15 cellular contexts compared by ENCODE assay signal in the genomic region with DNA sequence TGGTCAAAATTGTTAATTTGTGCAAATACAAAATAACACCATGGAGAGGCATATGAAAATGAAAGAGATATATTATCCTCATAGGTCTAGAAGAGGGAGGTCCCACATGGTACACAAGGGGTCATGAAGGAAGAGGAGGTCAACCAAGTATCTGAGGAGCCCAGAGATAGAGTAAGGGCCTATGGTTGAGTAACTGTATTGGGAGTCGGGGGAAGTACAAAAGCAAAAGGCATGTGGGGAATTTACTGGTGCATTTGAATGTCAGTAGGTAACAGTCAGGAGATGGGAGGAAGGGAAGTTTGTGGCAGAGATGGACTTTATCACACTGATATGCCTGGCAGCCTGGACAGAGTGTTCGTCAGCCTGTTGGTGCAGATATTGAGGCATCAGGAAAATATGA.
DNase-seq lines count a peak whose midpoint lies in the region; ATAC-seq and TF ChIP-seq lines count a peak whose summit lies in the region.
"Had no signal": no experiment of that assay in that cellular context is flagged by ENCODE, and none has a peak within 500 bp of the region (broad histone marks: within the 10 kb centered on the region; RNA-seq: fewer than 3 reads in every experiment).

No MANE protein-coding gene starts in this region.

- peaks cover 20% of the 10 kb centered on the region for H3K4me1 Mint-ChIP-seq in GM23338
- no peaks in the 10 kb centered on the region for H3K4me1 Mint-ChIP-seq in endodermal cell
- no peaks in the 10 kb centered on the region for H3K4me1 Mint-ChIP-seq in Calu3 (ENCODE audit: low read depth, unreplicated experiment)
- H3K4me1 Mint-ChIP-seq in endothelial cell (ENCODE audit: unreplicated experiment), result no peaks in the 10 kb centered on the region
- H3K4me1 Mint-ChIP-seq: CD8-positive, alpha-beta memory T cell had no signal

- H3K27me3 Mint-ChIP-seq in GM23338 (ENCODE audit: insufficient read depth, low read depth, poor library complexity), result peaks cover 3% of the 10 kb centered on the region
- no peaks in the 10 kb centered on the region for H3K27me3 Mint-ChIP-seq in endodermal cell (ENCODE audit: insufficient read depth)
- no peaks in the 10 kb centered on the region for H3K27me3 Mint-ChIP-seq in Calu3 (ENCODE audit: unreplicated experiment)
- peaks cover under 1% of the 10 kb centered on the region for H3K27me3 Mint-ChIP-seq in endothelial cell (ENCODE audit: unreplicated experiment)

- 61% methylated on average over 2 of the region's 2 CpGs for WGBS in HUES64
- WGBS in endodermal cell (ENCODE audit: insufficient coverage in 1 of 2, insufficient read length in 1 of 2), 2 experiments, result 20 to 86% methylated on average over 1 to 2 of the region's 2 CpGs

- H3K4me1 ChIP-seq in GM23338 (ENCODE audit: insufficient read depth) (peaks cover 30% of the 10 kb centered on the region; the same call in 1 of the 2 replicates), HUES64 (ENCODE audit: insufficient read depth, low read length) (peaks cover 15% of the 10 kb centered on the region), endodermal cell (ENCODE audit: control insufficient read depth, insufficient read depth, low read length) (no peaks in the 10 kb centered on the region)
- H3K4me1 ChIP-seq: BLaER1, Caco-2 had no signal

- H3K9me2 ChIP-seq in GM23338 (ENCODE audit: insufficient read depth), result peaks cover under 1% of the 10 kb centered on the region

- no peak overlapping the region for H3K9ac ChIP-seq in HUES64 (ENCODE audit: low read depth, low read length)
- H3K9ac ChIP-seq in endodermal cell (ENCODE audit: extremely low read depth, low read length, poor library complexity, severe bottlenecking), result no peak overlapping the region
- H3K9ac ChIP-seq: BLaER1 had no signal

- H3K4me2 ChIP-seq in GM23338, result peak overlapping the region; percentile 49
- H3K4me2 ChIP-seq: BLaER1 had no signal

- peak overlapping the region; percentile 5 for H3K27ac ChIP-seq in GM23338 (ENCODE audit: low read depth)
- H3K27ac ChIP-seq in HUES64 (ENCODE audit: low read depth, low read length), result peak overlapping the region; percentile 33; the same call in 1 of the 2 replicates
- H3K27ac ChIP-seq in endodermal cell (ENCODE audit: low read depth, low read length), result no peak overlapping the region
- H3K27ac ChIP-seq: BLaER1 had no signal

- H3K27ac Mint-ChIP-seq in GM23338 (peak overlapping the region; percentile 19; the same call in 1 of the 2 replicates), endodermal cell (no peak overlapping the region), Calu3 (ENCODE audit: unreplicated experiment) (no peak overlapping the region), endothelial cell (ENCODE audit: unreplicated experiment) (no peak overlapping the region)
- H3K27ac Mint-ChIP-seq: CD8-positive, alpha-beta memory T cell had no signal

- H3K27me3 ChIP-seq in GM23338 (ENCODE audit: insufficient read depth), result no peaks in the 10 kb centered on the region
- H3K27me3 ChIP-seq in HUES64 (ENCODE audit: insufficient read depth, low read length), result no peaks in the 10 kb centered on the region
- H3K27me3 ChIP-seq in endodermal cell (ENCODE audit: control insufficient read depth, insufficient read depth, low read length, poor library complexity, severe bottlenecking), result no peaks in the 10 kb centered on the region
- H3K27me3 ChIP-seq: BLaER1 had no signal

- H3K9me3 ChIP-seq in HUES64 (ENCODE audit: insufficient read depth, low read depth, low read length), result 0 out of 2 replicates have a peak, but pooled peaks cover 6% of the 10 kb centered on the region
- H3K9me3 ChIP-seq in endodermal cell (ENCODE audit: control insufficient read depth, low read length), result peaks cover 11% of the 10 kb centered on the region
- H3K9me3 ChIP-seq: Caco-2 had no signal

- no peaks in the 10 kb centered on the region; the same call in 1 of the 2 replicates for H3F3A ChIP-seq in GM23338 (replicated peaks; ENCODE audit: low read depth)

- no peak overlapping the region for H3K4me3 Mint-ChIP-seq in GM23338
- no peak overlapping the region for H3K4me3 Mint-ChIP-seq in endodermal cell
- no peak overlapping the region for H3K4me3 Mint-ChIP-seq in Calu3 (ENCODE audit: low read depth, unreplicated experiment)
- H3K4me3 Mint-ChIP-seq in endothelial cell (ENCODE audit: unreplicated experiment), result no peak overlapping the region
- H3K4me3 Mint-ChIP-seq: CD8-positive, alpha-beta memory T cell had no signal

- H2AFZ ChIP-seq in GM23338, result no peak overlapping the region

- H3K79me2 ChIP-seq in GM23338 (replicated peaks; ENCODE audit: insufficient read depth), result no peaks in the 10 kb centered on the region

- no TSS peak for BruUV-seq in Calu3 (replicated peaks; lab: Mats Ljungman, UMichigan)

- TF ChIP-seq CTCF in GM23338 (conservative IDR thresholded peaks at IDR 0.05; ENCODE audit: low read depth in 2 of 2) (no peak), endodermal cell (conservative IDR thresholded peaks at IDR 0.05) (no peak), Calu3 (IDR thresholded peaks at IDR 0.05; ENCODE audit: unreplicated experiment) (no peak), endothelial cell (IDR thresholded peaks at IDR 0.05; ENCODE audit: unreplicated experiment) (no peak)

- DNase-seq in GM23338 (ENCODE audit: low spot score) (peak; percentile 76), endodermal cell (peak; percentile 44), iPS-NIHi7 (ENCODE audit: extremely low spot score) (peak; percentile 60), Calu3 (no peak), NCI-H446 (lab: John Stamatoyannopoulos, UW) (no peak), endothelial cell (ENCODE audit: low spot score) (no peak)
- DNase-seq: 8988T; AML-193; Caco-2; CD8-positive, alpha-beta memory T cell; DMS53 had no signal

- H3K4me3 ChIP-seq in GM23338 (no peak overlapping the region), HUES64 (ENCODE audit: low read length) (no peak overlapping the region), endodermal cell (ENCODE audit: low read length) (no peak overlapping the region)
- H3K4me3 ChIP-seq: BLaER1 had no signal

- no peaks in the 10 kb centered on the region for H4K20me1 ChIP-seq in GM23338 (replicated peaks; ENCODE audit: insufficient read depth)
- H4K20me1 ChIP-seq: BLaER1 had no signal

- H3K9me3 Mint-ChIP-seq in GM23338 (peaks cover 11% of the 10 kb centered on the region), endodermal cell (peaks cover 6% of the 10 kb centered on the region), Calu3 (ENCODE audit: low read depth, unreplicated experiment) (peaks cover 9% of the 10 kb centered on the region), endothelial cell (ENCODE audit: unreplicated experiment) (no peaks in the 10 kb centered on the region)

- H3K36me3 Mint-ChIP-seq in GM23338 (ENCODE audit: low read depth), result peaks cover 41% of the 10 kb centered on the region
- peaks cover 7% of the 10 kb centered on the region for H3K36me3 Mint-ChIP-seq in endodermal cell (ENCODE audit: low read depth)
- no peaks in the 10 kb centered on the region for H3K36me3 Mint-ChIP-seq in Calu3 (ENCODE audit: insufficient read depth, unreplicated experiment)
- no peaks in the 10 kb centered on the region for H3K36me3 Mint-ChIP-seq in endothelial cell (ENCODE audit: low read depth, unreplicated experiment)
- H3K36me3 Mint-ChIP-seq: CD8-positive, alpha-beta memory T cell had no signal

- intact Hi-C loops in Calu3 (cut with micrococcal nuclease; ENCODE audit: unreplicated experiment), result no loop called here

- CTCF ChIA-PET in Calu3 (lab: Charles Lee), result no interaction called here

- H3K36me3 ChIP-seq in GM23338 (ENCODE audit: insufficient read depth) (no peaks in the 10 kb centered on the region), HUES64 (ENCODE audit: insufficient read depth, low read length) (no peaks in the 10 kb centered on the region), endodermal cell (ENCODE audit: control insufficient read depth, insufficient read depth, low read length) (no peaks in the 10 kb centered on the region)
- H3K36me3 ChIP-seq: BLaER1 had no signal

- ATAC-seq in GM23338, result peak; percentile 96
- no peak for ATAC-seq in GM21390 (IDR thresholded peaks at IDR 0.05; ENCODE audit: unreplicated experiment)
- ATAC-seq: HepG2 had no signal

TF ChIP-seq in GM23338, 12 proteins besides CTCF, POLR2A, EP300 and RAD21 (continues in another document):
- TF ChIP-seq, protein P1, sequence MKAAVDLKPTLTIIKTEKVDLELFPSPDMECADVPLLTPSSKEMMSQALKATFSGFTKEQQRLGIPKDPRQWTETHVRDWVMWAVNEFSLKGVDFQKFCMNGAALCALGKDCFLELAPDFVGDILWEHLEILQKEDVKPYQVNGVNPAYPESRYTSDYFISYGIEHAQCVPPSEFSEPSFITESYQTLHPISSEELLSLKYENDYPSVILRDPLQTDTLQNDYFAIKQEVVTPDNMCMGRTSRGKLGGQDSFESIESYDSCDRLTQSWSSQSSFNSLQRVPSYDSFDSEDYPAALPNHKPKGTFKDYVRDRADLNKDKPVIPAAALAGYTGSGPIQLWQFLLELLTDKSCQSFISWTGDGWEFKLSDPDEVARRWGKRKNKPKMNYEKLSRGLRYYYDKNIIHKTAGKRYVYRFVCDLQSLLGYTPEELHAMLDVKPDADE (IDR thresholded peaks at IDR 0.05), result no peak
- TF ChIP-seq NANOG (IDR thresholded peaks at IDR 0.05; ENCODE audit: borderline replicate concordance), result 0 out of 2 replicates have a peak, but pooled peaks have one; percentile 17
- TF ChIP-seq CREB1 (CRISPR knock-in tag; IDR thresholded peaks at IDR 0.05; ENCODE audit: low read depth), result 0 out of 2 replicates have a peak, but pooled peaks have one; percentile 7
- TF ChIP-seq ZNF331 (CRISPR knock-in tag; IDR thresholded peaks at IDR 0.05; ENCODE audit: low read depth), result no peak
- no peak for TF ChIP-seq POLR2AphosphoS5 (IDR thresholded peaks at IDR 0.05; ENCODE audit: low read depth)
- TF ChIP-seq STAT1 (IDR thresholded peaks at IDR 0.05; ENCODE audit: unreplicated experiment), result no peak
- no peak for TF ChIP-seq ZNF114 (CRISPR knock-in tag; IDR thresholded peaks at IDR 0.05)
- no peak for TF ChIP-seq EZH2 (IDR thresholded peaks at IDR 0.05; ENCODE audit: low read depth, unreplicated experiment)

Comparison
In these comparisons a context has a peak if more than half of its experiments do, and no peak if none do; other contexts are left out.
1. DNase-seq: peak in GM23338 (single experiment), endodermal cell (single experiment) and iPS-NIHi7 (single experiment); none in Calu3 (single experiment), NCI-H446 (0 of 2) and endothelial cell (single experiment).